Comparison of ENCODE assay signal across 8 cellular contexts in genomic region chr14:87805315-87805723, GRCh38.
DNase-seq lines count a peak whose midpoint lies in the region; ATAC-seq, FAIRE-seq and TF ChIP-seq lines count a peak whose summit lies in the region.

No MANE protein-coding gene starts in this region.

- H3K36me3 Mint-ChIP-seq in activated CD4-positive, alpha-beta T cell treated with anti-CD3 and anti-CD28 coated beads, Interleukin-2, amount 10 ng/mL, durations not matched to agents 24 days and 14 days (ENCODE audit: low read depth), result no peaks in the 10 kb centered on the region

- no peaks in the 10 kb centered on the region for H3K27me3 Mint-ChIP-seq in activated CD4-positive, alpha-beta T cell treated with anti-CD3 and anti-CD28 coated beads, Interleukin-2, amount 10 ng/mL, durations not matched to agents 24 days and 14 days

- H3K27ac ChIP-seq in psoas muscle, result no peak overlapping the region

- intact Hi-C loops in activated CD4-positive, alpha-beta T cell treated with anti-CD3 and anti-CD28 coated beads, Interleukin-2, amount 10 ng/mL, durations not matched to agents 24 days and 14 days (cut with micrococcal nuclease), result loop anchor here (1.0 kb wide), 1 partner anchor 91 kb away; no protein-coding TSS in a partner anchor
- intact Hi-C loops in psoas muscle (cut with DNase I), result loop anchor here (5.0 kb wide), 1 partner anchor 92 kb away; no protein-coding TSS in a partner anchor

- H3K27me3 ChIP-seq in psoas muscle (ENCODE audit: insufficient read depth in 3 of 3, low read length in 2 of 3), result no peaks in the 10 kb centered on the region

- H3K9me3 ChIP-seq in psoas muscle, result no peaks in the 10 kb centered on the region

- no peak for FAIRE-seq in D721Med (lab: Jason Lieb, UNC)

- H3K4me3 ChIP-seq in epithelial cell of proximal tubule (ENCODE audit: low read depth, low read length) (no peak overlapping the region), psoas muscle (no peak overlapping the region)

- TF ChIP-seq CTCF in D721Med (IDR thresholded peaks at IDR 0.05; ENCODE audit: insufficient read depth, missing control alignments) (peak; percentile 39), epithelial cell of proximal tubule (conservative IDR thresholded peaks at IDR 0.05; ENCODE audit: low read depth, low read length) (peak; percentile 91), psoas muscle (IDR thresholded peaks at IDR 0.05) (peak; percentile 50)

- H3K4me1 Mint-ChIP-seq in activated CD4-positive, alpha-beta T cell treated with anti-CD3 and anti-CD28 coated beads, Interleukin-2, amount 10 ng/mL, durations not matched to agents 24 days and 14 days, result peaks cover 2% of the 10 kb centered on the region

- WGBS in psoas muscle, 3 donors, result 7 to 10% (median 8%) methylated on average over 4 of the region's 4 CpGs

- H3K4me3 Mint-ChIP-seq in activated CD4-positive, alpha-beta T cell treated with anti-CD3 and anti-CD28 coated beads, Interleukin-2, amount 10 ng/mL, durations not matched to agents 24 days and 14 days, result no peak overlapping the region

- H3K9me3 Mint-ChIP-seq in activated CD4-positive, alpha-beta T cell treated with anti-CD3 and anti-CD28 coated beads, Interleukin-2, amount 10 ng/mL, durations not matched to agents 24 days and 14 days, result no peaks in the 10 kb centered on the region

- ATAC-seq in GM19351 (IDR thresholded peaks at IDR 0.05; ENCODE audit: unreplicated experiment), result peak; percentile 83
- no peak for ATAC-seq in psoas muscle

- no peaks in the 10 kb centered on the region for H3K36me3 ChIP-seq in psoas muscle (ENCODE audit: insufficient read depth in 1 of 2, low read depth in 1 of 2)

- DNase-seq in D721Med (ENCODE audit: insufficient read length, low spot score), result no peak
- DNase-seq in HT1080 (ENCODE audit: low read depth), result peak; percentile 47
- DNase-seq in activated CD4-positive, alpha-beta T cell treated with anti-CD3 and anti-CD28 coated beads, Interleukin-2, amount 10 ng/mL, durations not matched to agents 24 days and 14 days, result peak; percentile 84
- peak; percentile 2 for DNase-seq in epithelial cell of proximal tubule (ENCODE audit: low read depth)
- DNase-seq in psoas muscle, result peak; percentile 33 to 51
- no peak for DNase-seq in NCI-H2029 (lab: John Stamatoyannopoulos, UW)
- DNase-seq in NCI-H226, result no peak

- no peak overlapping the region for H3K27ac Mint-ChIP-seq in activated CD4-positive, alpha-beta T cell treated with anti-CD3 and anti-CD28 coated beads, Interleukin-2, amount 10 ng/mL, durations not matched to agents 24 days and 14 days

- H3K4me1 ChIP-seq in psoas muscle, result no peaks in the 10 kb centered on the region

Comparison
In these comparisons a context has a peak if more than half of its experiments do, and no peak if none do; other contexts are left out.
1. DNase-seq: peak in HT1080 (single experiment), activated CD4-positive, alpha-beta T cell treated with anti-CD3 and anti-CD28 coated beads, Interleukin-2, amount 10 ng/mL, durations not matched to agents 24 days and 14 days (single experiment), epithelial cell of proximal tubule (single experiment) and psoas muscle (2 of 2); none in D721Med (single experiment), NCI-H2029 (single experiment) and NCI-H226 (single experiment).
2. CTCF ChIP-seq: peak in every context shown above with its lines; median percentile 91 in epithelial cell of proximal tubule; 50 in psoas muscle; 39 in D721Med.